In the genomic region with DNA sequence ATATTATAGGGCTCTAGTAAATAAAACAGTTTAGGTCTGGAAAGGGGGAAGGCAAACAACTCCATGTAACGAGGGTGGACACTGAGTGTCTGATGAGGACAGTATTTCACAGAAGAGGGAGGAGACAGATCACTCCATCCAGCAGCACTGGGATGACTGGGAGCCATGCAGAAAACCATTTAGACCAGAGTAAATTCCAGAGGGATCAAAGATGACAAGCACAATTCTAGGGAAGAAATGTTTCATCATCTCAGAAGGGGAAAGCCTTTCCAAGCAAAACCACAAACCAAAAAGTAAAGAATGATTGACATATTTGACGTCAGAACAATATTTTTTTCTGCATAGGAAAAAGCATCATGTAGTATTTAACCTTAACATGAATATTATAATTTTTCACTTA, we compare ENCODE assay signal across 17 cellular contexts. TPM values are rescaled to one million over a fixed set of nuclear protein-coding genes. Genes with fewer than 3 reads are reported as not detected.
DNase-seq lines count a peak whose midpoint lies in the region; ATAC-seq, FAIRE-seq and TF ChIP-seq lines count a peak whose summit lies in the region.
"Had no signal": no experiment of that assay in that cellular context is flagged by ENCODE, and none has a peak within 500 bp of the region (broad histone marks: within the 10 kb centered on the region; RNA-seq: fewer than 3 reads in every experiment).

No MANE protein-coding gene starts in this region.

- DNase-seq in AG20443 (ENCODE audit: low spot score), result peak; percentile 50
- peak; percentile 36 for DNase-seq in HTR-8/SVneo (ENCODE audit: insufficient read length, low spot score)
- peak; percentile 52 for DNase-seq in adipocyte (ENCODE audit: low read depth)
- peak; percentile 33 for DNase-seq in myocyte (ENCODE audit: low read depth)
- DNase-seq in left ventricle myocardium inferior, result no peak
- DNase-seq: body of pancreas; GDM1; heart right ventricle; NCI-H1930; RPMI8226; stimulated activated CD4-positive, alpha-beta T cell treated with anti-CD3 and anti-CD28 coated beads, Interleukin-4, amount 100 ng/mL, for 1 hour; stimulated activated naive CD4-positive, alpha-beta T cell treated with Interleukin-2 at 50 U/mL for 16 hours; T1000 had no signal

- H3K27me3 ChIP-seq in adipocyte (replicated peaks; ENCODE audit: control insufficient read depth, insufficient read depth, low read length) (no peaks in the 10 kb centered on the region), left ventricle myocardium inferior (ENCODE audit: low read depth) (no peaks in the 10 kb centered on the region)
- H3K27me3 ChIP-seq: body of pancreas, heart right ventricle had no signal

- H3K4me3 ChIP-seq in adipocyte (ENCODE audit: low read length) (no peak overlapping the region), left ventricle myocardium inferior (no peak overlapping the region)
- H3K4me3 ChIP-seq: body of pancreas, heart right ventricle had no signal

- TF ChIP-seq CTCF in left ventricle myocardium inferior (IDR thresholded peaks at IDR 0.05; ENCODE audit: borderline replicate concordance), result no peak

- H3K4me1 ChIP-seq in adipocyte (ENCODE audit: control insufficient read depth, insufficient read depth, low read length) (peaks cover 13% of the 10 kb centered on the region), left ventricle myocardium inferior (peaks cover 18% of the 10 kb centered on the region)

- FAIRE-seq in HTR-8/SVneo (lab: Jason Lieb, UNC), result no peak
- FAIRE-seq: H1 had no signal

- intact Hi-C loops in left ventricle myocardium inferior (cut with micrococcal nuclease), result no loop called here

- no peak overlapping the region for H3K27ac ChIP-seq in left ventricle myocardium inferior (replicated peaks)
- H3K27ac ChIP-seq: body of pancreas, heart right ventricle had no signal

- H3K9me3 ChIP-seq in adipocyte (ENCODE audit: control insufficient read depth, low read length) (no peaks in the 10 kb centered on the region), left ventricle myocardium inferior (replicated peaks) (no peaks in the 10 kb centered on the region)
- H3K9me3 ChIP-seq: body of pancreas, heart right ventricle had no signal

- peaks cover 59% of the 10 kb centered on the region for H3K36me3 ChIP-seq in adipocyte (ENCODE audit: control insufficient read depth, insufficient read depth, low read length, severe bottlenecking)
- H3K36me3 ChIP-seq in left ventricle myocardium inferior, result peaks cover 82% of the 10 kb centered on the region

- ATAC-seq in HG03457 (IDR thresholded peaks at IDR 0.05; ENCODE audit: unreplicated experiment) (no peak), HG03432 (IDR thresholded peaks at IDR 0.05; ENCODE audit: unreplicated experiment) (no peak)
- ATAC-seq: body of pancreas, heart right ventricle, left cardiac atrium had no signal

- H3K9ac ChIP-seq in adipocyte (ENCODE audit: low read length), result no peak overlapping the region

RNA-seq across cellular contexts. Expression of gene DNASE1, which starts 4.7 kb away (rescaled TPM):
- total RNA-seq in myocyte (13.2 and 21.4 TPM in 2 replicates), left ventricle myocardium inferior (7.7 TPM)
- polyA plus RNA-seq in myocyte (2012), result 16.4 TPM

RNA-seq across cellular contexts. Expression of gene SLX4, which starts 47.8 kb away (rescaled TPM):
- total RNA-seq in myocyte, result 3.7 and 6.5 TPM in 2 replicates
- polyA plus RNA-seq in myocyte (2012), result 3.8 TPM
- total RNA-seq in left ventricle myocardium inferior, result 2.5 TPM

RNA-seq across cellular contexts. Expression of gene TRAP1, which starts 58.1 kb away (rescaled TPM):
- 89.5 and 91.0 TPM in 2 replicates for total RNA-seq in myocyte
- 85.4 TPM for polyA plus RNA-seq in myocyte (2012)
- total RNA-seq in left ventricle myocardium inferior, result 128 TPM
